In genomic region chr3:170062068-170062467, GRCh38 we compare ENCODE assay signal across 29 cellular contexts.
"Had no signal": no experiment of that assay in that cellular context is flagged by ENCODE, and none has a peak within 500 bp of the region (broad histone marks: within the 10 kb centered on the region; RNA-seq: fewer than 3 reads in every experiment).

No MANE protein-coding gene starts in this region.

- ATAC-seq: esophagus mucosa; gastrocnemius medialis; heart right ventricle; left colon; left lobe of liver; lower lobe of right lung; mucosa of descending colon; naive thymus-derived CD8-positive, alpha-beta T cell had no signal

- H3K4me3 Mint-ChIP-seq: endodermal cell; mesothelial cell of epicardium; naive B cell; naive thymus-derived CD8-positive, alpha-beta T cell had no signal

- H3K36me3 Mint-ChIP-seq: mesothelial cell of epicardium had no signal

- H3K27ac Mint-ChIP-seq: endodermal cell, mesothelial cell of epicardium had no signal

- DNase-seq: dermis blood vessel endothelial cell; dorsolateral prefrontal cortex; effector CD4-positive, alpha-beta T cell; effector memory CD4-positive, alpha-beta T cell; erythroblast; esophagus squamous epithelium; foreskin fibroblast; foreskin melanocyte; gastrocnemius medialis; glutamatergic neuron; head of caudate nucleus; heart right ventricle; hippocampal formation; left colon; left ventricle myocardium inferior; lower lobe of right lung; mesenchymal stem cell; mucosa of descending colon; naive B cell; naive thymus-derived CD8-positive, alpha-beta T cell had no signal

- H3K9me3 Mint-ChIP-seq: naive B cell; naive thymus-derived CD8-positive, alpha-beta T cell had no signal

- H3K9me3 ChIP-seq: esophagus squamous epithelium, gastrocnemius medialis, heart right ventricle, left ventricle myocardium inferior, lower lobe of right lung, mucosa of descending colon had no signal

- H3K27me3 Mint-ChIP-seq: naive B cell; naive thymus-derived CD8-positive, alpha-beta T cell had no signal

- H3K4me3 ChIP-seq: coronary artery, dorsolateral prefrontal cortex, esophagus squamous epithelium, gastrocnemius medialis, heart right ventricle, left ventricle myocardium inferior, lower lobe of right lung, mucosa of descending colon had no signal

- H3K27me3 ChIP-seq: esophagus squamous epithelium, gastrocnemius medialis, heart right ventricle had no signal

- H3K4me1 Mint-ChIP-seq: mesothelial cell of epicardium had no signal

- H3K36me3 ChIP-seq: esophagus squamous epithelium, gastrocnemius medialis, left ventricle myocardium inferior, lower lobe of right lung had no signal

- H3K27ac ChIP-seq: coronary artery, dorsolateral prefrontal cortex, epithelial cell of prostate, esophagus squamous epithelium, gastrocnemius medialis, heart right ventricle, left ventricle myocardium inferior, lower lobe of right lung had no signal

- FAIRE-seq: endometrium, islet of Langerhans, keratinocyte had no signal

- H3K4me1 ChIP-seq: esophagus squamous epithelium, gastrocnemius medialis, left ventricle myocardium inferior had no signal
